ENCODE assay signal across 8 cellular contexts in genomic region chr5:138449501-138450239, GRCh38. TPM values are rescaled to one million over a fixed set of nuclear protein-coding genes. Genes with fewer than 3 reads are reported as not detected.
A peak's percentile ranks its signal among the peaks of the same experiment; 100 is the strongest.
DNase-seq lines count a peak whose midpoint lies in the region; ATAC-seq and TF ChIP-seq lines count a peak whose summit lies in the region.

No MANE protein-coding gene starts in this region.

- TF ChIP-seq CTCF in GM12864 (IDR thresholded peaks at IDR 0.05; ENCODE audit: low read depth, low read length, missing control alignments) (peak; percentile 95), kidney epithelial cell (IDR thresholded peaks at IDR 0.05; ENCODE audit: insufficient read depth, low read length, poor library complexity, severe bottlenecking) (peak; percentile 93)

- ATAC-seq in HG02943 (IDR thresholded peaks at IDR 0.05; ENCODE audit: low read depth, unreplicated experiment) (peak; percentile 72), HG03469 (IDR thresholded peaks at IDR 0.05; ENCODE audit: unreplicated experiment) (no peak)

- no peaks in the 10 kb centered on the region for H3K36me3 ChIP-seq in kidney epithelial cell (ENCODE audit: control insufficient read depth, insufficient read depth, low read length)

- DNase-seq in GM12864 (ENCODE audit: low read depth) (no peak), NCI-H226 (peak; percentile 70), caudate nucleus (lab: John Stamatoyannopoulos, UW) (peak in 57 of 61 donors; percentile 28 to 85 (median 66)), kidney epithelial cell (ENCODE audit: low read depth) (no peak)
- DNase-seq in activated CD4-positive, CD25-positive, alpha-beta regulatory T cell treated with anti-CD3 and anti-CD28 coated beads, Interleukin-2, amount 50 U/mL, for 72 hours, result peak; percentile 89
- peak; percentile 69 to 82 (median 72) for DNase-seq in stimulated activated CD4-positive, alpha-beta T cell treated with anti-CD3 and anti-CD28 coated beads, Interleukin-1b, Interleukin-23, amount 100 ng/mL, for 24 hours (ENCODE audit: low read depth in 4 of 4, low spot score in 1 of 4)

- H3K27me3 ChIP-seq in kidney epithelial cell (ENCODE audit: control insufficient read depth, insufficient read depth, low read length), result no peaks in the 10 kb centered on the region

- no peak overlapping the region for H3K4me3 ChIP-seq in GM12864 (ENCODE audit: low read depth, low read length)
- H3K4me3 ChIP-seq in kidney epithelial cell (ENCODE audit: low read depth, low read length), result no peak overlapping the region

- H3K27ac ChIP-seq in caudate nucleus (ENCODE audit: low read depth, low read length), result peak overlapping the region; percentile 80

RNA-seq across cellular contexts. Expression of gene REEP2, which starts 10.8 kb away (rescaled TPM):
- total RNA-seq in kidney epithelial cell, result 34.7 and 40.2 TPM in 2 replicates

RNA-seq across cellular contexts. Expression of gene EGR1, which starts 15.6 kb away (rescaled TPM):
- 2.0 and 4.1 TPM in 2 replicates for total RNA-seq in kidney epithelial cell

Comparison
In these comparisons a context has a peak if more than half of its experiments do, and no peak if none do; other contexts are left out.
1. DNase-seq: peak in NCI-H226 (single experiment), activated CD4-positive, CD25-positive, alpha-beta regulatory T cell treated with anti-CD3 and anti-CD28 coated beads, Interleukin-2, amount 50 U/mL, for 72 hours (single experiment), caudate nucleus (57 of 61) and stimulated activated CD4-positive, alpha-beta T cell treated with anti-CD3 and anti-CD28 coated beads, Interleukin-1b, Interleukin-23, amount 100 ng/mL, for 24 hours (4 of 4); none in GM12864 (single experiment) and kidney epithelial cell (single experiment).